Comparison of ENCODE assay signal across 18 cellular contexts in genomic region chr16:1817276-1817589, GRCh38. TPM values are rescaled to one million over a fixed set of nuclear protein-coding genes. Genes with fewer than 3 reads are reported as not detected.
DNase-seq lines count a peak whose midpoint lies in the region; ATAC-seq, FAIRE-seq and TF ChIP-seq lines count a peak whose summit lies in the region.
"Had no signal": no experiment of that assay in that cellular context is flagged by ENCODE, and none has a peak within 500 bp of the region (broad histone marks: within the 10 kb centered on the region; RNA-seq: fewer than 3 reads in every experiment).

No MANE protein-coding gene starts in this region.

- H2AK5ac ChIP-seq in H1 (ENCODE audit: low read depth, low read length): no peak overlapping the region

- TF ChIP-seq POLR2A in right lobe of liver (IDR thresholded peaks at IDR 0.05): no peak
- no peak for TF ChIP-seq POLR2A in H1 (IDR thresholded peaks at IDR 0.05; ENCODE audit: control extremely low read depth in 1 of 2, low read depth in 2 of 2, low read length in 2 of 2)
- no peak for TF ChIP-seq POLR2A in thyroid gland (IDR thresholded peaks at IDR 0.05)

- H3K23me2 ChIP-seq in H1 (ENCODE audit: low read depth, low read length): no peaks in the 10 kb centered on the region

- no peak for ATAC-seq in right lobe of liver
- no peak for ATAC-seq in HG02763 (IDR thresholded peaks at IDR 0.05; ENCODE audit: unreplicated experiment)
- ATAC-seq: CD8-positive, alpha-beta T cell; GM23338; HCT116 had no signal

- TF ChIP-seq CTCF in liver (IDR thresholded peaks at IDR 0.05; ENCODE audit: low read depth, low read length, missing input control) (no peak), right lobe of liver (IDR thresholded peaks at IDR 0.05) (no peak), H1 (IDR thresholded peaks at IDR 0.05; ENCODE audit: control extremely low read depth in 1 of 3, insufficient read depth in 1 of 3, low read depth in 1 of 3, low read length in 3 of 3) (no peak), thyroid gland (IDR thresholded peaks at IDR 0.05) (no peak)

- H3K4me1 ChIP-seq in liver (ENCODE audit: control insufficient read depth in 4 of 4, insufficient read depth in 4 of 4, low read length in 3 of 4): peaks cover 3 to 78% (median 69%) of the 10 kb centered on the region in 4 donors
- H3K4me1 ChIP-seq in right lobe of liver: peaks cover 0 to 27% (median 5%) of the 10 kb centered on the region in 4 donors
- H3K4me1 ChIP-seq in H1 (replicated peaks in 1 of 4; ENCODE audit: control insufficient read depth in 3 of 4, insufficient read depth in 4 of 4, low read length in 3 of 4): no peaks in the 10 kb centered on the region
- H3K4me1 ChIP-seq in thyroid gland: no peaks in the 10 kb centered on the region

- no peak overlapping the region for H4K91ac ChIP-seq in H1 (replicated peaks; ENCODE audit: insufficient read length, low read length)

- no peak for FAIRE-seq in H1 (lab: Jason Lieb, UNC)

- H4K20me1 ChIP-seq in H1 (replicated peaks in 1 of 2; ENCODE audit: control insufficient read depth in 1 of 2, insufficient read depth in 2 of 2, low read length in 2 of 2): peaks cover 3 to 4% of the 10 kb centered on the region in 2 experiments

- H3K4me3 ChIP-seq in liver (ENCODE audit: low read depth in 1 of 3, low read length in 3 of 3) (no peak overlapping the region), right lobe of liver (no peak overlapping the region), H1 (ENCODE audit: extremely low read depth in 1 of 4, insufficient read depth in 2 of 4, low read depth in 3 of 4, low read length in 4 of 4) (no peak overlapping the region), thyroid gland (replicated peaks in 1 of 3) (no peak overlapping the region)
- H3K4me3 ChIP-seq: BLaER1 treated with 17β-estradiol and CSF1 and Interleukin-3, amounts not matched to agents 10 nM and 100 nM; GM23338 had no signal

- no peaks in the 10 kb centered on the region for H3K27me3 ChIP-seq in liver (ENCODE audit: control insufficient read depth in 4 of 4, insufficient read depth in 4 of 4, low read length in 3 of 4)
- no peaks in the 10 kb centered on the region for H3K27me3 ChIP-seq in right lobe of liver
- no peaks in the 10 kb centered on the region for H3K27me3 ChIP-seq in H1 (replicated peaks in 1 of 4; ENCODE audit: control insufficient read depth in 3 of 4, extremely low read depth in 1 of 4, insufficient read depth in 3 of 4, low read length in 3 of 4)
- H3K27me3 ChIP-seq in thyroid gland: no peaks in the 10 kb centered on the region
- H3K27me3 ChIP-seq: BLaER1 treated with 17β-estradiol and CSF1 and Interleukin-3, amounts not matched to agents 10 nM and 100 nM had no signal

- no peak overlapping the region for H2BK120ac ChIP-seq in H1 (replicated peaks; ENCODE audit: low read depth, low read length)

- H4K8ac ChIP-seq in H1 (ENCODE audit: extremely low read depth, insufficient read depth, low read length): peak overlapping the region; percentile 85; the same call in 1 of the 2 replicates

- no peak for TF ChIP-seq EP300 in H1 (IDR thresholded peaks at IDR 0.05; ENCODE audit: borderline replicate concordance in 1 of 2, low read depth in 2 of 2, low read length in 2 of 2)

- no peak overlapping the region for H2BK20ac ChIP-seq in H1 (ENCODE audit: low read length)

- intact Hi-C loops in right lobe of liver (cut with DNase I) (no loop called here), posterior vena cava (cut with DNase I) (loop anchor here in 1 of 2 donors (2.0 kb wide), 1 partner anchor 420 kb away; the partner anchor contains the start of gene DNASE1L2), thyroid gland (cut with DNase I) (no loop called here)

- H3K9ac ChIP-seq in liver (ENCODE audit: low read depth in 1 of 2, low read length in 2 of 2): no peak overlapping the region
- H3K9ac ChIP-seq in H1 (replicated peaks in 1 of 4; ENCODE audit: extremely low read depth in 1 of 4, low read depth in 3 of 4, low read length in 3 of 4): no peak overlapping the region

- peak overlapping the region; percentile 81 to 85 for H3K27ac ChIP-seq in liver (ENCODE audit: low read depth in 1 of 2, low read length in 2 of 2)
- peak overlapping the region in 1 of 3 donors; percentile 44 for H3K27ac ChIP-seq in right lobe of liver
- H3K27ac ChIP-seq in H1 (ENCODE audit: low read depth, low read length): no peak overlapping the region
- no peak overlapping the region for H3K27ac ChIP-seq in thyroid gland
- H3K27ac ChIP-seq: BLaER1 treated with 17β-estradiol and CSF1 and Interleukin-3, amounts not matched to agents 10 nM and 100 nM had no signal

- H3K79me2 ChIP-seq in H1 (ENCODE audit: control insufficient read depth in 1 of 2, insufficient read depth in 2 of 2, low read length in 2 of 2): no peaks in the 10 kb centered on the region

- H3K36me3 ChIP-seq in liver (ENCODE audit: control insufficient read depth in 4 of 4, insufficient read depth in 3 of 4, low read depth in 1 of 4, low read length in 3 of 4) (peaks cover 5 to 31% (median 26%) of the 10 kb centered on the region in 4 donors), right lobe of liver (peaks cover 0 to 61% (median 35%) of the 10 kb centered on the region in 4 donors), H1 (ENCODE audit: control insufficient read depth in 2 of 4, insufficient read depth in 4 of 4, low read length in 3 of 4) (peaks cover 0 to 9% (median 4%) of the 10 kb centered on the region in 4 experiments; a peak in 5 of 8 replicates), thyroid gland (peaks cover 30 to 50% of the 10 kb centered on the region in 2 donors)

- H3K79me1 ChIP-seq in H1 (ENCODE audit: low read depth, low read length): no peaks in the 10 kb centered on the region

- no peak overlapping the region for H4K5ac ChIP-seq in H1 (ENCODE audit: insufficient read length, low read depth, low read length)

- H3K18ac ChIP-seq in H1 (ENCODE audit: extremely low read depth, low read length): no peak overlapping the region

- H3K9me3 ChIP-seq in liver (ENCODE audit: control insufficient read depth in 4 of 4, low read length in 3 of 4) (no peaks in the 10 kb centered on the region), right lobe of liver (no peaks in the 10 kb centered on the region), H1 (ENCODE audit: insufficient read depth in 2 of 2, low read depth in 1 of 2, low read length in 1 of 2) (no peaks in the 10 kb centered on the region), thyroid gland (no peaks in the 10 kb centered on the region)
- H3K9me3 ChIP-seq: BLaER1 treated with 17β-estradiol and CSF1 and Interleukin-3, amounts not matched to agents 10 nM and 100 nM had no signal

- H3K56ac ChIP-seq in H1 (replicated peaks; ENCODE audit: insufficient read length, low read depth, low read length): no peak overlapping the region

- H2AFZ ChIP-seq in H1 (ENCODE audit: low read length): no peak overlapping the region
- H2AFZ ChIP-seq: GM23338 had no signal

- H2BK5ac ChIP-seq in H1 (ENCODE audit: low read depth, low read length): no peak overlapping the region

- H3K14ac ChIP-seq in H1 (ENCODE audit: insufficient read length): no peak overlapping the region

- no peak overlapping the region for H3K4me2 ChIP-seq in H1 (ENCODE audit: insufficient read depth in 1 of 2, low read depth in 2 of 2, low read length in 2 of 2)
- H3K4me2 ChIP-seq: BLaER1 treated with 17β-estradiol and CSF1 and Interleukin-3, amounts not matched to agents 10 nM and 100 nM; GM23338 had no signal

- H2BK15ac ChIP-seq in H1 (ENCODE audit: low read length): no peak overlapping the region

- 92% methylated on average over 9 of the region's 9 CpGs for WGBS in liver
- no CpG with 5 or more reads among the region's 9 CpGs for WGBS in right lobe of liver (ENCODE audit: insufficient coverage, low coverage, low lambda C conversion rate, missing lambda C conversion rate)
- WGBS in H1 (ENCODE audit: extremely low coverage in 1 of 2, insufficient coverage in 1 of 2, insufficient read length in 1 of 2, insufficient replicate concordance in 2 of 2, low coverage in 1 of 2, low lambda C conversion rate in 2 of 2, missing lambda C conversion rate in 1 of 2), 2 experiments: 94% methylated on average over 9 of the region's 9 CpGs; no CpG with 5 or more reads in 1 of the 2 experiments
- 89 to 91% methylated on average over 8 to 9 of the region's 9 CpGs for WGBS in thyroid gland, 2 donors

- no peak overlapping the region for H2BK12ac ChIP-seq in H1 (ENCODE audit: low read depth, low read length)

- no peak for TF ChIP-seq RAD21 in liver (IDR thresholded peaks at IDR 0.05)
- TF ChIP-seq RAD21 in H1 (IDR thresholded peaks at IDR 0.05 in 1 of 2, conservative IDR thresholded peaks at IDR 0.05 in 1 of 2; ENCODE audit: low read depth in 2 of 2, low read length in 2 of 2): no peak

- no peak for DNase-seq in right lobe of liver
- DNase-seq in H1 (ENCODE audit: low read depth in 1 of 2, low spot score in 2 of 2): no peak
- DNase-seq in posterior vena cava (ENCODE audit: low spot score): peak; percentile 64
- no peak for DNase-seq in nucleus accumbens (lab: John Stamatoyannopoulos, UW)
- no peak for DNase-seq in thyroid gland
- DNase-seq: Calu3; CD8-positive, alpha-beta T cell; DMS79 treated with DMSO at 0.1 percent for 48 hours; GF-D8; HFFc6 had no signal

- no peak overlapping the region for H3K4ac ChIP-seq in H1 (replicated peaks; ENCODE audit: insufficient read length, low read depth, low read length)

- POLR2A ChIA-PET in H1 (lab: Charles Lee; ENCODE audit: partially characterized antibody): interaction anchor here (1.3 kb wide), 1 partner anchor 147 kb away, joined by 5 read pairs; the partner anchor contains the start of gene RPS2

- CTCF ChIA-PET in H1 (lab: Charles Lee; ENCODE audit: partially characterized antibody): no interaction called here

- H3K23ac ChIP-seq in H1 (ENCODE audit: insufficient read length): no peak overlapping the region

RNA-seq across cellular contexts. Expression of gene HAGH, which starts 9.4 kb away (rescaled TPM):
- 100 to 1,000 TPM; 219 to 252 TPM for total RNA-seq in liver
- 100 to 1,000 TPM; 169 to 188 TPM for polyA plus RNA-seq in liver
- total RNA-seq in right lobe of liver: 100 to 1,000 TPM in 4 of 6 experiments, 10 to 100 TPM in 2; 77.9 to 161 (median 143) TPM
- 28.7 and 34.4 TPM in 2 replicates for total RNA-seq in H1 (2021; fragmentation: NEBNext Ultra II Directional; extraction: Animal tissue kit (Norgen Biotek cat#: 25700))
- 40.6 and 65.3 TPM in 2 replicates for polyA plus RNA-seq in H1 (2011; rRNA removed)
- 56.0 TPM for polyA plus RNA-seq in H1 (2011; cell fraction: cytosol; rRNA removed)
- polyA plus RNA-seq in H1 (2011; cell fraction: nucleus; rRNA removed): 67.2 TPM
- polyA plus RNA-seq in H1 (2012, experiment 1 of 2): 20.7 to 36.3 TPM (median 31.9 TPM) in 4 replicates
- 18.0 TPM for polyA plus RNA-seq in H1 (2012, experiment 2 of 2)
- 25.3 TPM for polyA plus RNA-seq in H1 (2013, experiment 1 of 2)
- polyA plus RNA-seq in H1 (2013, experiment 2 of 2): 24.3 TPM
- polyA minus RNA-seq in H1 (2011; rRNA and poly(A)+ RNA removed): 12.9 and 25.3 TPM in 2 replicates
- 7.7 TPM for polyA minus RNA-seq in H1 (2011; cell fraction: cytosol; rRNA and poly(A)+ RNA removed)
- polyA minus RNA-seq in H1 (2011; cell fraction: nucleus; rRNA and poly(A)+ RNA removed): 13.1 TPM
- 10 to 100 TPM; 36.1 to 48.2 TPM for total RNA-seq in posterior vena cava
- 100 to 1,000 TPM in 3 of 4 donors, 10 to 100 TPM in 1; 91.7 to 150 (median 119) TPM for total RNA-seq in thyroid gland

RNA-seq across cellular contexts. Expression of gene FAHD1, which starts 9.8 kb away (rescaled TPM):
- total RNA-seq in liver: 10 to 100 TPM; 71.9 to 84.2 TPM
- 10 to 100 TPM; 42.7 to 50.9 TPM for polyA plus RNA-seq in liver
- 10 to 100 TPM; 25.5 to 96.5 (median 36.0) TPM for total RNA-seq in right lobe of liver
- total RNA-seq in H1 (2021; fragmentation: NEBNext Ultra II Directional; extraction: Animal tissue kit (Norgen Biotek cat#: 25700)): 20.4 and 20.5 TPM in 2 replicates
- 31.9 and 47.2 TPM in 2 replicates for polyA plus RNA-seq in H1 (2011; rRNA removed)
- polyA plus RNA-seq in H1 (2011; cell fraction: cytosol; rRNA removed): 40.7 TPM
- polyA plus RNA-seq in H1 (2011; cell fraction: nucleus; rRNA removed): 27.8 TPM
- 23.1 to 32.1 TPM (median 29.3 TPM) in 4 replicates for polyA plus RNA-seq in H1 (2012, experiment 1 of 2)
- polyA plus RNA-seq in H1 (2012, experiment 2 of 2): 11.2 TPM
- polyA plus RNA-seq in H1 (2013, experiment 1 of 2): 16.8 TPM
- polyA plus RNA-seq in H1 (2013, experiment 2 of 2): 15.8 TPM
- polyA minus RNA-seq in H1 (2011; rRNA and poly(A)+ RNA removed): 16.8 and 21.2 TPM in 2 replicates
- polyA minus RNA-seq in H1 (2011; cell fraction: cytosol; rRNA and poly(A)+ RNA removed): 25.1 TPM
- 32.4 TPM for polyA minus RNA-seq in H1 (2011; cell fraction: nucleus; rRNA and poly(A)+ RNA removed)
- total RNA-seq in posterior vena cava: 10 to 100 TPM; 14.0 to 17.3 TPM
- 10 to 100 TPM; 40.9 to 52.5 (median 45.0) TPM for total RNA-seq in thyroid gland

RNA-seq across cellular contexts. Expression of gene IGFALS, which starts 23.7 kb away (rescaled TPM):
- 100 to 1,000 TPM in 1 of 2 donors, 10 to 100 TPM in 1; 19.8 to 161 TPM for total RNA-seq in liver
- 10 to 100 TPM; 62.6 to 74.2 TPM for polyA plus RNA-seq in liver
- 100 to 1,000 TPM in 1 of 6 experiments, 10 to 100 TPM in 5; 38.7 to 124 (median 85.3) TPM for total RNA-seq in right lobe of liver
- not detected in 2 replicates for total RNA-seq in H1 (2021; fragmentation: NEBNext Ultra II Directional; extraction: Animal tissue kit (Norgen Biotek cat#: 25700))
- polyA plus RNA-seq in H1 (2011; rRNA removed): 0.03 TPM in 1 of 2 replicates, not detected in the other
- 0.05 TPM for polyA plus RNA-seq in H1 (2011; cell fraction: cytosol; rRNA removed)
- polyA plus RNA-seq in H1 (2011; cell fraction: nucleus; rRNA removed): 0.07 TPM
- polyA plus RNA-seq in H1 (2012, experiment 1 of 2): 0.08 to 0.09 TPM in 2 of 4 replicates, not detected in the others
- polyA plus RNA-seq in H1 (2012, experiment 2 of 2): not detected
- not detected for polyA plus RNA-seq in H1 (2013, experiment 1 of 2)
- not detected for polyA plus RNA-seq in H1 (2013, experiment 2 of 2)
- not detected in 2 replicates for polyA minus RNA-seq in H1 (2011; rRNA and poly(A)+ RNA removed)
- not detected for polyA minus RNA-seq in H1 (2011; cell fraction: cytosol; rRNA and poly(A)+ RNA removed)
- polyA minus RNA-seq in H1 (2011; cell fraction: nucleus; rRNA and poly(A)+ RNA removed): not detected
- under 1 TPM in 1 of 2 donors, not detected in 1; 0.10 TPM for total RNA-seq in posterior vena cava
- total RNA-seq in thyroid gland: 1 to 10 TPM in 3 of 4 donors, under 1 TPM in 1; 0.13 to 4.2 (median 1.8) TPM
- total RNA-seq: A172, B cell, Calu3, GM23338, H7, HFFc6 had no signal

RNA-seq across cellular contexts. Expression of gene NUBP2, which starts 34.5 kb away (rescaled TPM):
- 10 to 100 TPM; 28.9 to 80.9 TPM for total RNA-seq in liver
- 10 to 100 TPM; 51.8 to 56.3 TPM for polyA plus RNA-seq in liver
- total RNA-seq in right lobe of liver: 10 to 100 TPM; 21.1 to 90.3 (median 32.6) TPM
- total RNA-seq in H1 (2021; fragmentation: NEBNext Ultra II Directional; extraction: Animal tissue kit (Norgen Biotek cat#: 25700)): 68.0 and 70.3 TPM in 2 replicates
- 96.9 and 130 TPM in 2 replicates for polyA plus RNA-seq in H1 (2011; rRNA removed)
- 101 TPM for polyA plus RNA-seq in H1 (2011; cell fraction: cytosol; rRNA removed)
- 141 TPM for polyA plus RNA-seq in H1 (2011; cell fraction: nucleus; rRNA removed)
- polyA plus RNA-seq in H1 (2012, experiment 1 of 2): 44.7 to 70.3 TPM (median 69.2 TPM) in 4 replicates
- 80.2 TPM for polyA plus RNA-seq in H1 (2012, experiment 2 of 2)
- 65.6 TPM for polyA plus RNA-seq in H1 (2013, experiment 1 of 2)
- 61.2 TPM for polyA plus RNA-seq in H1 (2013, experiment 2 of 2)
- polyA minus RNA-seq in H1 (2011; rRNA and poly(A)+ RNA removed): 13.2 and 13.3 TPM in 2 replicates
- 37.4 TPM for polyA minus RNA-seq in H1 (2011; cell fraction: cytosol; rRNA and poly(A)+ RNA removed)
- polyA minus RNA-seq in H1 (2011; cell fraction: nucleus; rRNA and poly(A)+ RNA removed): 42.5 TPM
- 10 to 100 TPM; 30.4 to 30.9 TPM for total RNA-seq in posterior vena cava
- 100 to 1,000 TPM in 3 of 4 donors, 10 to 100 TPM in 1; 47.3 to 122 (median 106) TPM for total RNA-seq in thyroid gland

RNA-seq across cellular contexts. Expression of gene SPSB3, which starts 34.9 kb away (rescaled TPM):
- 10 to 100 TPM; 27.7 to 44.5 TPM for total RNA-seq in liver
- polyA plus RNA-seq in liver: 10 to 100 TPM; 31.1 to 60.5 TPM
- total RNA-seq in right lobe of liver: 10 to 100 TPM; 18.6 to 42.5 (median 34.5) TPM
- 22.5 and 25.3 TPM in 2 replicates for total RNA-seq in H1 (2021; fragmentation: NEBNext Ultra II Directional; extraction: Animal tissue kit (Norgen Biotek cat#: 25700))
- 37.8 and 60.1 TPM in 2 replicates for polyA plus RNA-seq in H1 (2011; rRNA removed)
- polyA plus RNA-seq in H1 (2011; cell fraction: cytosol; rRNA removed): 45.6 TPM
- polyA plus RNA-seq in H1 (2011; cell fraction: nucleus; rRNA removed): 113 TPM
- 24.3 to 39.4 TPM (median 30.0 TPM) in 4 replicates for polyA plus RNA-seq in H1 (2012, experiment 1 of 2)
- 20.6 TPM for polyA plus RNA-seq in H1 (2012, experiment 2 of 2)
- 19.3 TPM for polyA plus RNA-seq in H1 (2013, experiment 1 of 2)
- 16.6 TPM for polyA plus RNA-seq in H1 (2013, experiment 2 of 2)
- 9.8 and 10.4 TPM in 2 replicates for polyA minus RNA-seq in H1 (2011; rRNA and poly(A)+ RNA removed)
- 12.6 TPM for polyA minus RNA-seq in H1 (2011; cell fraction: cytosol; rRNA and poly(A)+ RNA removed)
- 24.4 TPM for polyA minus RNA-seq in H1 (2011; cell fraction: nucleus; rRNA and poly(A)+ RNA removed)
- total RNA-seq in posterior vena cava: 10 to 100 TPM; 21.7 to 26.7 TPM
- 10 to 100 TPM; 52.2 to 87.3 (median 68.5) TPM for total RNA-seq in thyroid gland

Comparison
In these comparisons a context has a peak if more than half of its experiments do, and no peak if none do; other contexts are left out.
1. H3K27ac ChIP-seq: peak in liver (2 of 2); none in H1 (single experiment) and thyroid gland (0 of 3).